In the genomic region with DNA sequence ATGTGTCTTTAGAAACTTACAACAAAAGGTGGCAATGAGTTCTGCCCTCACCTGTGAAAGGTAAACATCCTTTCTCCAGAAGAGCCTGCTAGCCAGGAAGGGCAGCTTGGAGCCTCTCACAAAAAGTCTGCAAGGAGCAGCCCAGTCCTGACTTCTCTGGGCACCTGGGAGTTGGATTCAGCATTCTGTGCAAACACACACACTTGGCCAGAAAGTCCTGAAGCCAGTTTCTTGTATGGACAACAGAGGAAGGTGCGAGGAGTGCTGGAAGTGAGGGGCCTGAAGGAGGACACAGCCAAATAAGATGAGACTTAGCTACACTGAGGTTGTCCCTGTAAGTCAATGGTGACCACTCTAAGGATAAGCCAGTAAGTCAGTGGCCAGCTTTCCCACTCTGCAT, we compare ENCODE assay signal across 1 cellular context.
TF ChIP-seq lines count a peak whose summit lies in the region.

No MANE protein-coding gene starts in this region.

TF ChIP-seq in GM12878, 131 proteins besides CTCF, POLR2A, EP300 and RAD21:
- TF ChIP-seq KDM1A (IDR thresholded peaks at IDR 0.05; ENCODE audit: borderline replicate concordance) (no peak), STAT1 (conservative IDR thresholded peaks at IDR 0.05) (no peak), ZNF24 (IDR thresholded peaks at IDR 0.05) (no peak), FOS (IDR thresholded peaks at IDR 0.05; ENCODE audit: borderline replicate concordance, extremely low read depth, insufficient read length) (no peak), BCL11A (IDR thresholded peaks at IDR 0.05; ENCODE audit: low read depth, low read length) (no peak), ASH2L (IDR thresholded peaks at IDR 0.05; ENCODE audit: borderline replicate concordance, low read depth) (no peak), ZZZ3 (IDR thresholded peaks at IDR 0.05; ENCODE audit: control insufficient read depth, insufficient read length, low read depth) (no peak), ZBED1 (IDR thresholded peaks at IDR 0.05; ENCODE audit: borderline replicate concordance) (no peak), NRF1 (conservative IDR thresholded peaks at IDR 0.05; ENCODE audit: low read depth, low read length) (no peak), RB1 (IDR thresholded peaks at IDR 0.05; ENCODE audit: borderline replicate concordance) (no peak), CHD2 (IDR thresholded peaks at IDR 0.05; ENCODE audit: borderline replicate concordance, low read depth, low read length) (no peak), LARP7 (IDR thresholded peaks at IDR 0.05) (no peak), TAF1 (IDR thresholded peaks at IDR 0.05; ENCODE audit: borderline replicate concordance, low read depth, low read length) (no peak), CEBPB (IDR thresholded peaks at IDR 0.05; ENCODE audit: borderline replicate concordance in 1 of 2, low read depth in 2 of 2, low read length in 2 of 2) (no peak)
- TF ChIP-seq, protein P1, sequence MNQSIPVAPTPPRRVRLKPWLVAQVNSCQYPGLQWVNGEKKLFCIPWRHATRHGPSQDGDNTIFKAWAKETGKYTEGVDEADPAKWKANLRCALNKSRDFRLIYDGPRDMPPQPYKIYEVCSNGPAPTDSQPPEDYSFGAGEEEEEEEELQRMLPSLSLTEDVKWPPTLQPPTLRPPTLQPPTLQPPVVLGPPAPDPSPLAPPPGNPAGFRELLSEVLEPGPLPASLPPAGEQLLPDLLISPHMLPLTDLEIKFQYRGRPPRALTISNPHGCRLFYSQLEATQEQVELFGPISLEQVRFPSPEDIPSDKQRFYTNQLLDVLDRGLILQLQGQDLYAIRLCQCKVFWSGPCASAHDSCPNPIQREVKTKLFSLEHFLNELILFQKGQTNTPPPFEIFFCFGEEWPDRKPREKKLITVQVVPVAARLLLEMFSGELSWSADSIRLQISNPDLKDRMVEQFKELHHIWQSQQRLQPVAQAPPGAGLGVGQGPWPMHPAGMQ (IDR thresholded peaks at IDR 0.05; ENCODE audit: borderline replicate concordance): no peak
- TF ChIP-seq, protein P2, sequence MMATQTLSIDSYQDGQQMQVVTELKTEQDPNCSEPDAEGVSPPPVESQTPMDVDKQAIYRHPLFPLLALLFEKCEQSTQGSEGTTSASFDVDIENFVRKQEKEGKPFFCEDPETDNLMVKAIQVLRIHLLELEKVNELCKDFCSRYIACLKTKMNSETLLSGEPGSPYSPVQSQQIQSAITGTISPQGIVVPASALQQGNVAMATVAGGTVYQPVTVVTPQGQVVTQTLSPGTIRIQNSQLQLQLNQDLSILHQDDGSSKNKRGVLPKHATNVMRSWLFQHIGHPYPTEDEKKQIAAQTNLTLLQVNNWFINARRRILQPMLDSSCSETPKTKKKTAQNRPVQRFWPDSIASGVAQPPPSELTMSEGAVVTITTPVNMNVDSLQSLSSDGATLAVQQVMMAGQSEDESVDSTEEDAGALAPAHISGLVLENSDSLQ (IDR thresholded peaks at IDR 0.05): no peak
- TF ChIP-seq, protein P3, sequence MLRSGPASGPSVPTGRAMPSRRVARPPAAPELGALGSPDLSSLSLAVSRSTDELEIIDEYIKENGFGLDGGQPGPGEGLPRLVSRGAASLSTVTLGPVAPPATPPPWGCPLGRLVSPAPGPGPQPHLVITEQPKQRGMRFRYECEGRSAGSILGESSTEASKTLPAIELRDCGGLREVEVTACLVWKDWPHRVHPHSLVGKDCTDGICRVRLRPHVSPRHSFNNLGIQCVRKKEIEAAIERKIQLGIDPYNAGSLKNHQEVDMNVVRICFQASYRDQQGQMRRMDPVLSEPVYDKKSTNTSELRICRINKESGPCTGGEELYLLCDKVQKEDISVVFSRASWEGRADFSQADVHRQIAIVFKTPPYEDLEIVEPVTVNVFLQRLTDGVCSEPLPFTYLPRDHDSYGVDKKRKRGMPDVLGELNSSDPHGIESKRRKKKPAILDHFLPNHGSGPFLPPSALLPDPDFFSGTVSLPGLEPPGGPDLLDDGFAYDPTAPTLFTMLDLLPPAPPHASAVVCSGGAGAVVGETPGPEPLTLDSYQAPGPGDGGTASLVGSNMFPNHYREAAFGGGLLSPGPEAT (IDR thresholded peaks at IDR 0.05; ENCODE audit: low read depth): no peak
- TF ChIP-seq, protein P4, sequence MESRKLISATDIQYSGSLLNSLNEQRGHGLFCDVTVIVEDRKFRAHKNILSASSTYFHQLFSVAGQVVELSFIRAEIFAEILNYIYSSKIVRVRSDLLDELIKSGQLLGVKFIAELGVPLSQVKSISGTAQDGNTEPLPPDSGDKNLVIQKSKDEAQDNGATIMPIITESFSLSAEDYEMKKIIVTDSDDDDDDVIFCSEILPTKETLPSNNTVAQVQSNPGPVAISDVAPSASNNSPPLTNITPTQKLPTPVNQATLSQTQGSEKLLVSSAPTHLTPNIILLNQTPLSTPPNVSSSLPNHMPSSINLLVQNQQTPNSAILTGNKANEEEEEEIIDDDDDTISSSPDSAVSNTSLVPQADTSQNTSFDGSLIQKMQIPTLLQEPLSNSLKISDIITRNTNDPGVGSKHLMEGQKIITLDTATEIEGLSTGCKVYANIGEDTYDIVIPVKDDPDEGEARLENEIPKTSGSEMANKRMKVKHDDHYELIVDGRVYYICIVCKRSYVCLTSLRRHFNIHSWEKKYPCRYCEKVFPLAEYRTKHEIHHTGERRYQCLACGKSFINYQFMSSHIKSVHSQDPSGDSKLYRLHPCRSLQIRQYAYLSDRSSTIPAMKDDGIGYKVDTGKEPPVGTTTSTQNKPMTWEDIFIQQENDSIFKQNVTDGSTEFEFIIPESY (IDR thresholded peaks at IDR 0.05): no peak
